Comparison of ENCODE assay signal across 8 cellular contexts in the genomic region with DNA sequence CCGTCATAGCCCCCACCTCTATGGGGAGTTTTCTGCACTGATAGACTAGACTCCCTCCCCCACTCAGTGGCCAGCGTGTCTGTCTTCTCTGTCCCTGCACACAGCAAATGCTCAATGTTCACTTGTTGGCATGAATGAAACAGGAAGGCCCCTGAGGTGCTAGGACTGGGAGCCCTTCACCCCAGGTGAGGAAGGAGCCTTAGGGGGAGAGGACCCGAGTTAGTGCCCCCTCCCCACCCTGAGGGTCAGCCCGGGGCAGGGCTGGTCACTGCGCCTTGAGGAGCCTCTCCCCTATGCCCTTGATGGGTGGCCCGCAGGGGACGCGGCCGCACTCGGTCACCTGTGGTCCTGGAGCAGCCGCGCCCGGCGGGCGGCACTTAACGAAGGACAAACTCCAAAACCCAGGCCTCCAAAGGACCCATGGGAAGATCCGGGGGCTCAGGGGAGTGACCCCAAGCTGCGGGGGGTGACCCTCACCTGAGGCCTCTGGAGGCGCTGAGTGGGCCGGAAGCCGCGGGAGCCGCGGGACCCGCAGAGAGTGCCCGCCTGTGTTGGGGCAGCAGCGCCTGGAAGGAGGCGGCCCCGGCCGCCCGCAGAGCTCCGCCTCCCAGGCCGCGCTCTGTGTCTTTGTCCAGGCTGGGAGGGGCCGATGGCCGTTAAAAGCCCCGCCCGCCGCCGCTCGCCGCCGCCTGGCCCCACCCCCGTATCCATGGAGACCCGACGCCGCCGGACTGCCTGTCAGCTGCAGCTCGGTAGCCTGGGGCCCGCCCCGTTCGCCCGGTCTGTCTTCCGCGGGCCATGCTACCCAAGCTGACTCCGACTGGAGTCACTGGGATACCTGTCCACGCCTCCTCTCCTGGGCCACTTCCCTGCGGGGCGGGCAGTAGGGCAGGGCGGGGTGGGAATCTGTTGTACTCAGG. TPM values are rescaled to one million over a fixed set of nuclear protein-coding genes. Genes with fewer than 3 reads are reported as not detected.
A peak's percentile ranks its signal among the peaks of the same experiment; 100 is the strongest.
DNase-seq lines count a peak whose midpoint lies in the region; TF ChIP-seq lines count a peak whose summit lies in the region.

No MANE protein-coding gene starts in this region.

- no peaks in the 10 kb centered on the region for H4K20me1 ChIP-seq in GM23248 (ENCODE audit: insufficient read depth)

- no peaks in the 10 kb centered on the region for H3K9me2 ChIP-seq in GM23248 (ENCODE audit: insufficient read depth)

- no peaks in the 10 kb centered on the region for H3K27me3 ChIP-seq in GM23248 (replicated peaks; ENCODE audit: insufficient read depth)

- in situ Hi-C loops in GM23248 (cut with MboI) = no loop called here

- 1 to 3% methylated on average over 30 to 48 of the region's 60 CpGs for WGBS in GM23248 (ENCODE audit: low coverage in 1 of 2, low lambda C conversion rate in 2 of 2, missing lambda C conversion rate in 2 of 2), 2 experiments

- no peaks in the 10 kb centered on the region for H3K36me3 Mint-ChIP-seq in nephron (ENCODE audit: low read depth)

- no peaks in the 10 kb centered on the region for H3K9me3 ChIP-seq in GM23248 (ENCODE audit: low read depth)

- no peaks in the 10 kb centered on the region for H3K79me2 ChIP-seq in GM23248 (ENCODE audit: insufficient read depth)

- H3K27ac Mint-ChIP-seq in nephron = peak overlapping the region in 1 of 3 experiments; percentile 87

- peaks cover 2% of the 10 kb centered on the region for H3K27me3 Mint-ChIP-seq in nephron (ENCODE audit: low read depth)

- DNase-seq in Daoy (ENCODE audit: low read depth) (peak; percentile 90), GM23248 (peak; percentile 97), LHCN-M2 (ENCODE audit: low read depth) (peak; percentile 82), RPMI8226 (peak; percentile 95), fibroblast of the aortic adventitia (ENCODE audit: low read depth) (peak; percentile 76)
- peak; percentile 73 for DNase-seq in activated effector memory CD4-positive, alpha-beta T cell treated with Interleukin-2 at 50 U/mL for 16 hours
- peak; percentile 12 to 76 (median 49) for DNase-seq in stimulated activated naive CD4-positive, alpha-beta T cell (lab: John Stamatoyannopoulos, UW)

- TF ChIP-seq CTCF in fibroblast of the aortic adventitia (IDR thresholded peaks at IDR 0.05; ENCODE audit: insufficient read depth, low read length) (no peak), nephron (IDR thresholded peaks at IDR 0.05; ENCODE audit: unreplicated experiment in 3 of 3) (no peak)

- peak overlapping the region; percentile 90 for H3K4me2 ChIP-seq in GM23248 (ENCODE audit: unreplicated experiment)

- no peaks in the 10 kb centered on the region for H3K9me3 Mint-ChIP-seq in nephron

- peak overlapping the region; percentile 72 for H3K9ac ChIP-seq in GM23248

- H3F3A ChIP-seq in GM23248 (ENCODE audit: insufficient read depth) = peaks cover 3% of the 10 kb centered on the region

- no peak overlapping the region for H3K27ac ChIP-seq in GM23248

- H3K36me3 ChIP-seq in GM23248 (ENCODE audit: low read depth) = no peaks in the 10 kb centered on the region

- peak overlapping the region; percentile 83 for H2AFZ ChIP-seq in GM23248

- peak overlapping the region; percentile 76 for H3K4me3 ChIP-seq in GM23248
- peak overlapping the region; percentile 76 for H3K4me3 ChIP-seq in fibroblast of the aortic adventitia (ENCODE audit: low read depth, low read length)

- peak overlapping the region; percentile 79 to 91 (median 87) for H3K4me3 Mint-ChIP-seq in nephron

- peaks cover 35% of the 10 kb centered on the region for H3K4me1 Mint-ChIP-seq in nephron

- peaks cover 20% of the 10 kb centered on the region for H3K4me1 ChIP-seq in GM23248 (ENCODE audit: insufficient read depth)

RNA-seq across cellular contexts. Expression of a gene that starts 15.4 kb away (rescaled TPM):
- total RNA-seq in Daoy (2014; rRNA removed; shearing (Covaris generic)) = 48.5 and 51.9 TPM in 2 replicates
- 6.1 and 7.0 TPM in 2 replicates for total RNA-seq in GM23248 (2014; rRNA removed; shearing (Covaris generic))
- polyA plus RNA-seq in GM23248 (2016; fragmentation: Nextera tagmentation; extraction: Ambion mirVana) = 3.8 and 4.4 TPM in 2 replicates
- total RNA-seq in LHCN-M2 (2014; rRNA removed) = 26.3 and 32.9 TPM in 2 replicates
- polyA plus RNA-seq in LHCN-M2 (2012) = 9.1 TPM
- 2.2 and 26.8 TPM in 2 replicates for total RNA-seq in fibroblast of the aortic adventitia (ENCODE audit: low replicate concordance)

RNA-seq across cellular contexts. Expression of a gene that starts 24.2 kb away (rescaled TPM):
- 37.7 and 57.8 TPM in 2 replicates for total RNA-seq in Daoy (2014; rRNA removed; shearing (Covaris generic))
- total RNA-seq in GM23248 (2014; rRNA removed; shearing (Covaris generic)) = 44.3 and 130 TPM in 2 replicates
- 139 and 154 TPM in 2 replicates for polyA plus RNA-seq in GM23248 (2016; fragmentation: Nextera tagmentation; extraction: Ambion mirVana)
- 82.7 and 126 TPM in 2 replicates for total RNA-seq in LHCN-M2 (2014; rRNA removed)
- 94.9 TPM for polyA plus RNA-seq in LHCN-M2 (2012)
- total RNA-seq in fibroblast of the aortic adventitia (ENCODE audit: low replicate concordance) = 17.9 and 59.7 TPM in 2 replicates

RNA-seq across cellular contexts. Expression of a gene that starts 58.6 kb away (rescaled TPM):
- 0.46 and 0.57 TPM in 2 replicates for total RNA-seq in Daoy (2014; rRNA removed; shearing (Covaris generic))
- total RNA-seq in GM23248 (2014; rRNA removed; shearing (Covaris generic)) = 2.9 and 7.5 TPM in 2 replicates
- 4.3 and 4.5 TPM in 2 replicates for polyA plus RNA-seq in GM23248 (2016; fragmentation: Nextera tagmentation; extraction: Ambion mirVana)
- total RNA-seq in LHCN-M2 (2014; rRNA removed) = 1.4 and 2.5 TPM in 2 replicates
- polyA plus RNA-seq in LHCN-M2 (2012) = 2.2 TPM
- total RNA-seq in fibroblast of the aortic adventitia (ENCODE audit: low replicate concordance) = 4.2 and 5.5 TPM in 2 replicates
